In genomic region chr11:6473481-6474422, GRCh38 we compare ENCODE assay signal across 8 cellular contexts. TPM values are rescaled to one million over a fixed set of nuclear protein-coding genes. Genes with fewer than 3 reads are reported as not detected.
DNase-seq lines count a peak whose midpoint lies in the region; ATAC-seq and TF ChIP-seq lines count a peak whose summit lies in the region.

TRIM3 (minus strand) TSS chr11:6473941; CDS start chr11:6465695, 8,246 bp downstream.

- peak; percentile 68 for ATAC-seq in GM19395 (IDR thresholded peaks at IDR 0.05; ENCODE audit: unreplicated experiment)
- ATAC-seq in mucosa of descending colon: peak; percentile 88

- no peaks in the 10 kb centered on the region for H3K27me3 ChIP-seq in BLaER1 treated with 17β-estradiol and CSF1 and Interleukin-3, amounts not matched to agents 10 nM and 100 nM
- H3K27me3 ChIP-seq in NT2/D1 (ENCODE audit: insufficient read depth, insufficient read length): peaks cover 11% of the 10 kb centered on the region

- intact Hi-C loops in mucosa of descending colon (cut with DNase I, micrococcal nuclease): no loop called here

- H3K9me3 ChIP-seq in BLaER1 treated with 17β-estradiol and CSF1 and Interleukin-3, amounts not matched to agents 10 nM and 100 nM (replicated peaks in 1 of 11): no peaks in the 10 kb centered on the region
- H3K9me3 ChIP-seq in NT2/D1 (ENCODE audit: insufficient read depth, low read length) (no peaks in the 10 kb centered on the region), mucosa of descending colon (no peaks in the 10 kb centered on the region)

- DNase-seq in HPDE6-E6E7 (ENCODE audit: extremely low spot score) (peak; percentile 79), NT2/D1 (ENCODE audit: low read depth, low spot score) (peak; percentile 72), activated T-cell treated with anti-CD3 and anti-CD28 coated beads for 4 hours (peak; percentile 53), epithelial cell of esophagus (ENCODE audit: low read depth) (peak; percentile 91), mucosa of descending colon (peak; percentile 96 to 98 (median 97))
- DNase-seq in stimulated activated CD8-positive, alpha-beta memory T cell treated with anti-CD3 and anti-CD28 coated beads, Interleukin-4, amount 100 ng/mL, for 1 hour (ENCODE audit: low read depth in 2 of 2, low spot score in 1 of 2): peak; percentile 56 to 64

- H3K27ac ChIP-seq in BLaER1 treated with 17β-estradiol and CSF1 and Interleukin-3, amounts not matched to agents 10 nM and 100 nM: peak within 1 kb of the TSS; percentile 64 to 79 (median 71)

- H3K4me3 ChIP-seq in BLaER1 treated with 17β-estradiol and CSF1 and Interleukin-3, amounts not matched to agents 10 nM and 100 nM: peak within 1 kb of the TSS; percentile 73 to 87 (median 79)
- peak within 1 kb of the TSS; percentile 72 for H3K4me3 ChIP-seq in NT2/D1 (ENCODE audit: insufficient read length, low read depth)
- peak within 1 kb of the TSS; percentile 77 for H3K4me3 ChIP-seq in epithelial cell of esophagus (ENCODE audit: low read length)
- H3K4me3 ChIP-seq in mucosa of descending colon: peak within 1 kb of the TSS; percentile 40

- peak within 1 kb of the TSS; percentile 74 to 88 (median 83) for H3K9ac ChIP-seq in BLaER1 treated with 17β-estradiol and CSF1 and Interleukin-3, amounts not matched to agents 10 nM and 100 nM
- H3K9ac ChIP-seq in NT2/D1 (ENCODE audit: insufficient read length, low read depth): peak within 1 kb of the TSS; percentile 85

- H3K36me3 ChIP-seq in BLaER1 treated with 17β-estradiol and CSF1 and Interleukin-3, amounts not matched to agents 10 nM and 100 nM: peaks cover 22 to 28% (median 24%) of the 10 kb centered on the region in 11 experiments
- H3K36me3 ChIP-seq in NT2/D1 (ENCODE audit: insufficient read depth, insufficient read length, low read length): peaks cover 29% of the 10 kb centered on the region
- peaks cover 5% of the 10 kb centered on the region for H3K36me3 ChIP-seq in mucosa of descending colon (ENCODE audit: low read depth)

- TF ChIP-seq CTCF in epithelial cell of esophagus (IDR thresholded peaks at IDR 0.05; ENCODE audit: insufficient read depth, low read depth, low read length, missing control alignments) (peak; percentile 41), mucosa of descending colon (IDR thresholded peaks at IDR 0.05) (no peak)

- H3K4me1 ChIP-seq in BLaER1 treated with 17β-estradiol and CSF1 and Interleukin-3, amounts not matched to agents 10 nM and 100 nM: peaks cover 41 to 62% (median 48%) of the 10 kb centered on the region in 10 experiments
- H3K4me1 ChIP-seq in NT2/D1 (ENCODE audit: insufficient read depth, insufficient read length) (peaks cover 5% of the 10 kb centered on the region), mucosa of descending colon (ENCODE audit: low read depth) (peaks cover 28% of the 10 kb centered on the region)

- H3K4me2 ChIP-seq in BLaER1 treated with 17β-estradiol and CSF1 and Interleukin-3, amounts not matched to agents 10 nM and 100 nM: peak within 1 kb of the TSS; percentile 92 to 98 (median 95)

- peaks cover 0 to 21% (median 0%) of the 10 kb centered on the region in 11 experiments; a peak in 4 of 22 replicates for H4K20me1 ChIP-seq in BLaER1 treated with 17β-estradiol and CSF1 and Interleukin-3, amounts not matched to agents 10 nM and 100 nM

RNA-seq across cellular contexts. Expression of gene TRIM3, which starts in this region (rescaled TPM):
- total RNA-seq in mucosa of descending colon: 10 to 100 TPM; 28.0 to 57.8 (median 48.4) TPM

Comparison
In these comparisons a context has a peak if more than half of its experiments do, and no peak if none do; other contexts are left out.
1. Peak in every context shown above with its lines: DNase-seq, ATAC-seq, H3K4me3 ChIP-seq and H3K27ac ChIP-seq.